18 cellular contexts compared by ENCODE assay signal in genomic region chr20:51894201-51894600, GRCh38.
DNase-seq lines count a peak whose midpoint lies in the region; ATAC-seq, FAIRE-seq and TF ChIP-seq lines count a peak whose summit lies in the region.
"Had no signal": no experiment of that assay in that cellular context is flagged by ENCODE, and none has a peak within 500 bp of the region (broad histone marks: within the 10 kb centered on the region; RNA-seq: fewer than 3 reads in every experiment).

No MANE protein-coding gene starts in this region.

- BruUV-seq in Panc1 (replicated peaks; lab: Mats Ljungman, UMichigan) = no TSS peak

- peak; percentile 41 for DNase-seq in HT-29 (ENCODE audit: low spot score)
- no peak for DNase-seq in Panc1 (ENCODE audit: low read depth, low spot score)
- no peak for DNase-seq in left colon
- DNase-seq in RCC 7860 (ENCODE audit: low spot score) = no peak
- DNase-seq in NCI-H1092 treated with DMSO at 0.1 percent for 48 hours (lab: John Stamatoyannopoulos, UW) = no peak
- DNase-seq in ACHN = no peak
- no peak for DNase-seq in activated CD8-positive, alpha-beta memory T cell treated with anti-CD3 and anti-CD28 coated beads, Interleukin-2, amount 50 U/mL, for 4 hours
- DNase-seq: BE2C; Caco-2; CD8-positive, alpha-beta memory T cell; DND-41; GDM1; KBM-7 had no signal

- no peaks in the 10 kb centered on the region for H3K36me3 ChIP-seq in Panc1 (ENCODE audit: control insufficient read depth, insufficient read depth, low read length)
- H3K36me3 ChIP-seq: BE2C had no signal

- in situ Hi-C loops in Panc1 (cut with HindIII; ENCODE audit: low pct_unique_long_range_greater_than_20kb, low sequenced_read_pairs) (no loop called here), ACHN (cut with HindIII; ENCODE audit: low pct_ligation_motif_present, low pct_unique_long_range_greater_than_20kb, low sequenced_read_pairs) (no loop called here)

- peaks cover 5% of the 10 kb centered on the region for H3K4me1 ChIP-seq in Panc1 (ENCODE audit: control insufficient read depth, insufficient read depth, low read length)
- H3K4me1 ChIP-seq: BE2C had no signal

- POLR2A ChIA-PET in Panc1 (lab: Charles Lee) = interaction anchor here (0.6 kb wide), 1 partner anchor 128 kb away, joined by 15 read pairs; no protein-coding TSS in a partner anchor

- H3K27ac ChIP-seq in Panc1 (ENCODE audit: low read length) = peak overlapping the region; percentile 51; the same call in 1 of the 2 replicates
- H3K27ac ChIP-seq: C4-2B had no signal

- CTCF ChIA-PET in Panc1 (lab: Charles Lee) = interaction anchor here (1.0 kb wide), 1 partner anchor 193 kb away, joined by 4 read pairs; no protein-coding TSS in a partner anchor

- intact Hi-C loops in Panc1 (cut with micrococcal nuclease; ENCODE audit: unreplicated experiment) = no loop called here
- intact Hi-C loops in left colon (cut with DNase I, micrococcal nuclease) = no loop called here

- no peaks in the 10 kb centered on the region for H3K27me3 ChIP-seq in Panc1 (ENCODE audit: control insufficient read depth, insufficient read depth, low read length)
- H3K27me3 ChIP-seq: BE2C had no signal

- no peaks in the 10 kb centered on the region for H3K9me3 ChIP-seq in Panc1 (ENCODE audit: control insufficient read depth, insufficient read depth, low read depth, low read length)
- H3K9me3 ChIP-seq: BE2C, Caco-2 had no signal

- no peak for TF ChIP-seq CTCF in Panc1 (IDR thresholded peaks at IDR 0.05)

- H3K4me3 ChIP-seq in Panc1 (ENCODE audit: low read depth in 2 of 2, low read length in 2 of 2) = no peak overlapping the region

- FAIRE-seq in RCC 7860 (lab: Jason Lieb, UNC) = no peak
- FAIRE-seq: A204.1, GM12892, H1 had no signal

- ATAC-seq in Panc1 (no peak), left colon (peak; percentile 91)
- ATAC-seq: HCT116 had no signal
